Comparison of ENCODE assay signal across 23 cellular contexts in genomic region chr5:74072646-74073045, GRCh38.
"Had no signal": no experiment of that assay in that cellular context is flagged by ENCODE, and none has a peak within 500 bp of the region (broad histone marks: within the 10 kb centered on the region; RNA-seq: fewer than 3 reads in every experiment).

No MANE protein-coding gene starts in this region.

- H3K4me3 ChIP-seq: colonic mucosa, esophagus squamous epithelium, gastroesophageal sphincter, testis, transverse colon had no signal

- H3K9me3 Mint-ChIP-seq: natural killer cell had no signal

- H3K4me3 Mint-ChIP-seq: activated CD4-positive, alpha-beta T cell treated with anti-CD3 and anti-CD28 coated beads for 36 hours; activated naive CD8-positive, alpha-beta T cell; memory B cell; natural killer cell had no signal

- H3K4me1 Mint-ChIP-seq: activated CD4-positive, alpha-beta T cell treated with anti-CD3 and anti-CD28 coated beads for 36 hours; memory B cell; natural killer cell had no signal

- H3K27ac Mint-ChIP-seq: activated CD4-positive, alpha-beta T cell treated with anti-CD3 and anti-CD28 coated beads for 36 hours; activated naive CD8-positive, alpha-beta T cell; memory B cell; natural killer cell had no signal

- H3K9me3 ChIP-seq: colonic mucosa, esophagus squamous epithelium, gastroesophageal sphincter, testis, transverse colon had no signal

- H3K27me3 Mint-ChIP-seq: activated naive CD8-positive, alpha-beta T cell had no signal

- H3K27me3 ChIP-seq: colonic mucosa, esophagus squamous epithelium, gastroesophageal sphincter, testis, transverse colon had no signal

- ATAC-seq: activated CD4-positive, alpha-beta T cell treated with anti-CD3 and anti-CD28 coated beads for 36 hours; gastroesophageal sphincter; natural killer cell; sciatic nerve had no signal

- H3K36me3 ChIP-seq: colonic mucosa, esophagus squamous epithelium, gastroesophageal sphincter, transverse colon had no signal

- DNase-seq: activated CD4-positive, alpha-beta T cell treated with anti-CD3 and anti-CD28 coated beads for 36 hours; activated CD4-positive, alpha-beta T cell treated with anti-CD3 and anti-CD28 coated beads, Interleukin-2, amount 50 U/mL, for 4 hours; activated CD4-positive, CD25-positive, alpha-beta regulatory T cell; activated CD8-positive, alpha-beta memory T cell treated with anti-CD3 and anti-CD28 coated beads for 24 hours; activated effector memory CD4-positive, alpha-beta T cell treated with Interleukin-2 at 50 U/mL for 16 hours; activated naive CD4-positive, alpha-beta T cell treated with Interleukin-2 at 50 U/mL for 16 hours; anterior cingulate cortex; colonic mucosa; effector CD8-positive, alpha-beta T cell; esophagus squamous epithelium; head of caudate nucleus; hippocampal formation; left cardiac atrium; natural killer cell; stimulated activated CD4-positive, alpha-beta T cell treated with anti-CD3 and anti-CD28 coated beads, Interleukin-15, amount 100 ng/mL, for 24 hours; stimulated activated naive CD4-positive, alpha-beta T cell treated with Interleukin-2 at 50 U/mL for 16 hours; transverse colon had no signal

- H3K4me1 ChIP-seq: colonic mucosa, gastroesophageal sphincter had no signal

- H3K27ac ChIP-seq: colonic mucosa, epithelial cell of prostate, esophagus squamous epithelium, gastroesophageal sphincter, testis, transverse colon had no signal

- H3K36me3 Mint-ChIP-seq: activated naive CD8-positive, alpha-beta T cell; memory B cell; natural killer cell had no signal
